2 cellular contexts compared by ENCODE assay signal in genomic region chr20:49635171-49635570, GRCh38.
TF ChIP-seq lines count a peak whose summit lies in the region.

No MANE protein-coding gene starts in this region.

TF ChIP-seq in K562, 482 proteins besides CTCF, POLR2A, EP300 and RAD21 (continued from another document):
- TF ChIP-seq ZBTB33 (CRISPR knock-in tag; IDR thresholded peaks at IDR 0.05) (peak; percentile 62; the same call in 1 of the 2 replicates), JUN (IDR thresholded peaks at IDR 0.05; ENCODE audit: borderline replicate concordance, low read depth, low read length) (no peak), JUN (CRISPR knock-in tag; IDR thresholded peaks at IDR 0.05; ENCODE audit: borderline replicate concordance) (no peak)

TF ChIP-seq in HepG2, 621 proteins besides CTCF, POLR2A, EP300 and RAD21:
- TF ChIP-seq ZBTB33 (CRISPR knock-in tag; IDR thresholded peaks at IDR 0.05): peak; percentile 72; the same call in 1 of the 2 replicates
- no peak for TF ChIP-seq ZFP36 (IDR thresholded peaks at IDR 0.05; ENCODE audit: borderline replicate concordance, low read depth, low read length, partially characterized antibody)
- TF ChIP-seq HMG20B (CRISPR knock-in tag; conservative IDR thresholded peaks at IDR 0.05): no peak
TF ChIP-seq in HepG2: peak in this region for 1.
